ENCODE assay signal across 10 cellular contexts in genomic region chr12:109358154-109358869, GRCh38. TPM values are rescaled to one million over a fixed set of nuclear protein-coding genes. Genes with fewer than 3 reads are reported as not detected.
DNase-seq lines count a peak whose midpoint lies in the region; ATAC-seq, FAIRE-seq and TF ChIP-seq lines count a peak whose summit lies in the region.
"Had no signal": no experiment of that assay in that cellular context is flagged by ENCODE, and none has a peak within 500 bp of the region (broad histone marks: within the 10 kb centered on the region; RNA-seq: fewer than 3 reads in every experiment).

No MANE protein-coding gene starts in this region.

- H3K4ac ChIP-seq in mesenchymal stem cell (ENCODE audit: low read depth in 1 of 2, low read length in 2 of 2), result no peak overlapping the region

- H3K4me3 ChIP-seq in SK-N-SH (ENCODE audit: low read depth in 2 of 2, low read length in 1 of 2) (peak overlapping the region; percentile 25 to 31; a peak in 3 of 4 replicates), mesenchymal stem cell (ENCODE audit: insufficient read depth in 1 of 2, low read depth in 1 of 2, low read length in 2 of 2) (peak overlapping the region in 1 of 2 experiments; percentile 43), sigmoid colon (no peak overlapping the region)

- H3K4me3 Mint-ChIP-seq in progenitor cell of endocrine pancreas (ENCODE audit: low read depth), result no peak overlapping the region

- POLR2A ChIA-PET in SK-N-SH (lab: Yijun Ruan, JAX), result no interaction called here

- peak overlapping the region; percentile 22; the same call in 1 of the 2 replicates for H3K4me2 ChIP-seq in SK-N-SH
- H3K4me2 ChIP-seq in mesenchymal stem cell (ENCODE audit: low read length, poor library complexity, severe bottlenecking), result no peak overlapping the region

- no peak overlapping the region for H2BK12ac ChIP-seq in mesenchymal stem cell (ENCODE audit: low read length in 2 of 2)

- TF ChIP-seq RAD21 in SK-N-SH (IDR thresholded peaks at IDR 0.05; ENCODE audit: low read length), result no peak

- H3K27ac ChIP-seq in SK-N-SH (ENCODE audit: low read depth in 2 of 2, low read length in 1 of 2), result peak overlapping the region in 1 of 2 experiments; percentile 47; a peak in 2 of 4 replicates
- no peak overlapping the region for H3K27ac ChIP-seq in mesenchymal stem cell (ENCODE audit: low read length, poor library complexity, severe bottlenecking)
- no peak overlapping the region for H3K27ac ChIP-seq in sigmoid colon

- H3K9me3 ChIP-seq in SK-N-SH, result no peaks in the 10 kb centered on the region
- no peaks in the 10 kb centered on the region for H3K9me3 ChIP-seq in mesenchymal stem cell (ENCODE audit: control insufficient read depth, low read length)
- H3K9me3 ChIP-seq in sigmoid colon, result no peaks in the 10 kb centered on the region

- no peaks in the 10 kb centered on the region for H3K79me1 ChIP-seq in mesenchymal stem cell (replicated peaks; ENCODE audit: low read length, poor library complexity, severe bottlenecking)

- H2BK120ac ChIP-seq in mesenchymal stem cell (ENCODE audit: low read depth, low read length), result no peak overlapping the region

- H2AK5ac ChIP-seq in mesenchymal stem cell (ENCODE audit: low read length, severe bottlenecking), result no peak overlapping the region

- no peaks in the 10 kb centered on the region for H3F3A ChIP-seq in SK-N-SH (replicated peaks; ENCODE audit: insufficient read depth)

- H3K27me3 ChIP-seq in SK-N-SH (ENCODE audit: insufficient read depth) (peaks cover 12% of the 10 kb centered on the region; the same call in 1 of the 2 replicates), mesenchymal stem cell (ENCODE audit: control insufficient read depth in 1 of 2, insufficient read depth in 1 of 2, low read length in 2 of 2) (peaks cover 13 to 30% of the 10 kb centered on the region in 2 experiments), sigmoid colon (no peaks in the 10 kb centered on the region)

- H3K9me2 ChIP-seq in SK-N-SH, result no peaks in the 10 kb centered on the region

- ATAC-seq in GM18517 (IDR thresholded peaks at IDR 0.05; ENCODE audit: unreplicated experiment), result peak; percentile 65

- no peak for TF ChIP-seq EP300 in SK-N-SH (IDR thresholded peaks at IDR 0.05; ENCODE audit: borderline replicate concordance in 1 of 2, low read depth in 1 of 2, low read length in 1 of 2)
- TF ChIP-seq EP300 in sigmoid colon (IDR thresholded peaks at IDR 0.05), result no peak

- H2BK5ac ChIP-seq in mesenchymal stem cell (ENCODE audit: low read depth, low read length, poor library complexity, severe bottlenecking), result no peak overlapping the region

- H3K14ac ChIP-seq in mesenchymal stem cell (ENCODE audit: low read length in 2 of 2), result no peak overlapping the region

- H4K20me1 ChIP-seq in SK-N-SH (ENCODE audit: insufficient read depth), result no peaks in the 10 kb centered on the region

- TF ChIP-seq CTCF in SK-N-SH (IDR thresholded peaks at IDR 0.05) (no peak), sigmoid colon (IDR thresholded peaks at IDR 0.05) (no peak), progenitor cell of endocrine pancreas (IDR thresholded peaks at IDR 0.05; ENCODE audit: unreplicated experiment) (no peak)

- no peak overlapping the region for H4K91ac ChIP-seq in mesenchymal stem cell (ENCODE audit: low read length)

- no peak overlapping the region for H4K8ac ChIP-seq in mesenchymal stem cell (ENCODE audit: low read length)

- H3K4me1 Mint-ChIP-seq in progenitor cell of endocrine pancreas (ENCODE audit: low read depth), result no peaks in the 10 kb centered on the region

- H3K27me3 Mint-ChIP-seq in progenitor cell of endocrine pancreas, result peaks cover 13% of the 10 kb centered on the region

- DNase-seq in H4 (ENCODE audit: low spot score) (peak; percentile 17), SK-N-SH (peak; percentile 25), mesenchymal stem cell (no peak), sigmoid colon (no peak), kidney glomerular epithelial cell (lab: John Stamatoyannopoulos, UW) (no peak), progenitor cell of endocrine pancreas (ENCODE audit: low spot score, unreplicated experiment) (no peak), RCC 7860 (ENCODE audit: low spot score) (no peak)
- DNase-seq: hypothalamus, NCI-H1930 had no signal

- no peaks in the 10 kb centered on the region for H3K36me3 ChIP-seq in SK-N-SH (replicated peaks in 1 of 2; ENCODE audit: control insufficient read depth in 1 of 2, insufficient read depth in 2 of 2, low read length in 1 of 2)
- H3K36me3 ChIP-seq in mesenchymal stem cell (ENCODE audit: control insufficient read depth in 1 of 2, insufficient read depth in 2 of 2, low read depth in 1 of 2, low read length in 2 of 2), result no peaks in the 10 kb centered on the region
- H3K36me3 ChIP-seq in sigmoid colon, result no peaks in the 10 kb centered on the region

- peak overlapping the region; percentile 42 for H2AFZ ChIP-seq in SK-N-SH (ENCODE audit: low read depth)
- H2AFZ ChIP-seq in mesenchymal stem cell (ENCODE audit: low read depth, low read length), result no peak overlapping the region

- no peak for FAIRE-seq in RCC 7860 (lab: Jason Lieb, UNC)

- intact Hi-C loops in sigmoid colon (cut with DNase I), result no loop called here

- no peak overlapping the region for H2BK15ac ChIP-seq in mesenchymal stem cell (ENCODE audit: low read depth, poor library complexity, severe bottlenecking)

- CTCF ChIA-PET in SK-N-SH (lab: Yijun Ruan, JAX), result no interaction called here

- peaks cover 0 to 6% of the 10 kb centered on the region in 2 experiments; a peak in 2 of 4 replicates for H3K4me1 ChIP-seq in SK-N-SH (ENCODE audit: control insufficient read depth in 1 of 2, insufficient read depth in 2 of 2, low read depth in 1 of 2, low read length in 1 of 2)
- H3K4me1 ChIP-seq in mesenchymal stem cell (ENCODE audit: control insufficient read depth, insufficient read depth, low read depth, low read length), result no peaks in the 10 kb centered on the region
- H3K4me1 ChIP-seq in sigmoid colon, result no peaks in the 10 kb centered on the region

- TF ChIP-seq POLR2A in sigmoid colon (IDR thresholded peaks at IDR 0.05), result no peak

- no peaks in the 10 kb centered on the region for H3K36me3 Mint-ChIP-seq in progenitor cell of endocrine pancreas (ENCODE audit: insufficient read depth)

- H3K23ac ChIP-seq in mesenchymal stem cell (ENCODE audit: low read length in 2 of 2), result no peak overlapping the region

- H3K79me2 ChIP-seq in SK-N-SH (ENCODE audit: insufficient read depth), result no peaks in the 10 kb centered on the region

- H3K9ac ChIP-seq in SK-N-SH (no peak overlapping the region), mesenchymal stem cell (ENCODE audit: low read length) (peak overlapping the region; percentile 69)

- H3K9me3 Mint-ChIP-seq in progenitor cell of endocrine pancreas (ENCODE audit: low read depth), result no peaks in the 10 kb centered on the region

- no peak overlapping the region for H3K18ac ChIP-seq in mesenchymal stem cell (ENCODE audit: low read depth in 1 of 2, low read length in 2 of 2)

- WGBS in SK-N-SH (ENCODE audit: low lambda C conversion rate), result 42% methylated on average over 10 of the region's 10 CpGs
- WGBS in mesenchymal stem cell, result 92% methylated on average over 8 of the region's 10 CpGs
- WGBS in sigmoid colon, 2 donors, result 63 to 75% methylated on average over 10 of the region's 10 CpGs

- no peak overlapping the region for H3K27ac Mint-ChIP-seq in progenitor cell of endocrine pancreas

TF ChIP-seq in SK-N-SH, 30 proteins besides CTCF, POLR2A, EP300 and RAD21:
- TF ChIP-seq EZH2phosphoT487 (IDR thresholded peaks at IDR 0.05; ENCODE audit: borderline replicate concordance, low read depth) (no peak), POLR2AphosphoS5 (IDR thresholded peaks at IDR 0.05; ENCODE audit: low read depth, low read length) (no peak), TEAD4 (IDR thresholded peaks at IDR 0.05; ENCODE audit: borderline replicate concordance, insufficient read depth) (no peak), GATA2 (CRISPR knock-in tag; IDR thresholded peaks at IDR 0.05) (peak; percentile 19; the same call in 1 of the 2 replicates), RXRA (IDR thresholded peaks at IDR 0.05; ENCODE audit: borderline replicate concordance, low read depth) (no peak), FOSL2 (IDR thresholded peaks at IDR 0.05; ENCODE audit: borderline replicate concordance, low read depth) (no peak), NRF1 (IDR thresholded peaks at IDR 0.05; ENCODE audit: low read depth, low read length) (no peak)

RNA-seq across cellular contexts. Expression of gene MYO1H, which starts 10.6 kb away (rescaled TPM):
- total RNA-seq in H4 (2014; rRNA removed; shearing (Covaris generic)), result not detected in 2 replicates
- polyA plus RNA-seq in SK-N-SH (2012; rRNA removed) (not detected in 2 replicates), sigmoid colon (under 1 TPM in 1 of 3 donors, not detected in 2; 0.07 TPM)
- not detected in 2 replicates for polyA plus RNA-seq in SK-N-SH (2012; cell fraction: cytosol; rRNA removed)
- 0.01 TPM in 1 of 2 replicates, not detected in the other for polyA plus RNA-seq in SK-N-SH (2012; cell fraction: nucleus; rRNA removed)
- not detected for polyA plus RNA-seq in mesenchymal stem cell (2013, experiment 1 of 2)
- not detected for polyA plus RNA-seq in mesenchymal stem cell (2013, experiment 2 of 2)
- total RNA-seq in sigmoid colon (not detected), progenitor cell of endocrine pancreas (0.51 and 0.77 TPM in 2 replicates)

RNA-seq across cellular contexts. Expression of gene FOXN4, which starts 49.2 kb away (rescaled TPM):
- not detected in 2 replicates for total RNA-seq in H4 (2014; rRNA removed; shearing (Covaris generic))
- polyA plus RNA-seq in SK-N-SH (2012; rRNA removed) (0.03 and 0.10 TPM in 2 replicates), sigmoid colon (under 1 TPM in 1 of 3 donors, not detected in 2; 0.06 TPM)
- 0.03 and 0.17 TPM in 2 replicates for polyA plus RNA-seq in SK-N-SH (2012; cell fraction: cytosol; rRNA removed)
- polyA plus RNA-seq in SK-N-SH (2012; cell fraction: nucleus; rRNA removed), result 0.25 and 0.48 TPM in 2 replicates
- not detected for polyA plus RNA-seq in mesenchymal stem cell (2013, experiment 1 of 2)
- polyA plus RNA-seq in mesenchymal stem cell (2013, experiment 2 of 2), result not detected
- total RNA-seq in sigmoid colon (1 to 10 TPM in 1 of 4 donors, under 1 TPM in 1, not detected in 2; 0.41 to 1.9 TPM), progenitor cell of endocrine pancreas (0.33 and 0.34 TPM in 2 replicates)

Comparison
In these comparisons a context has a peak if more than half of its experiments do, and no peak if none do; other contexts are left out.
1. DNase-seq: peak in H4 (single experiment) and SK-N-SH (single experiment); none in mesenchymal stem cell (single experiment), sigmoid colon (single experiment), kidney glomerular epithelial cell (single experiment), progenitor cell of endocrine pancreas (single experiment) and RCC 7860 (single experiment).
2. H3K4me3 ChIP-seq: peak in SK-N-SH (2 of 2); none in sigmoid colon (0 of 4).